In the genomic region with DNA sequence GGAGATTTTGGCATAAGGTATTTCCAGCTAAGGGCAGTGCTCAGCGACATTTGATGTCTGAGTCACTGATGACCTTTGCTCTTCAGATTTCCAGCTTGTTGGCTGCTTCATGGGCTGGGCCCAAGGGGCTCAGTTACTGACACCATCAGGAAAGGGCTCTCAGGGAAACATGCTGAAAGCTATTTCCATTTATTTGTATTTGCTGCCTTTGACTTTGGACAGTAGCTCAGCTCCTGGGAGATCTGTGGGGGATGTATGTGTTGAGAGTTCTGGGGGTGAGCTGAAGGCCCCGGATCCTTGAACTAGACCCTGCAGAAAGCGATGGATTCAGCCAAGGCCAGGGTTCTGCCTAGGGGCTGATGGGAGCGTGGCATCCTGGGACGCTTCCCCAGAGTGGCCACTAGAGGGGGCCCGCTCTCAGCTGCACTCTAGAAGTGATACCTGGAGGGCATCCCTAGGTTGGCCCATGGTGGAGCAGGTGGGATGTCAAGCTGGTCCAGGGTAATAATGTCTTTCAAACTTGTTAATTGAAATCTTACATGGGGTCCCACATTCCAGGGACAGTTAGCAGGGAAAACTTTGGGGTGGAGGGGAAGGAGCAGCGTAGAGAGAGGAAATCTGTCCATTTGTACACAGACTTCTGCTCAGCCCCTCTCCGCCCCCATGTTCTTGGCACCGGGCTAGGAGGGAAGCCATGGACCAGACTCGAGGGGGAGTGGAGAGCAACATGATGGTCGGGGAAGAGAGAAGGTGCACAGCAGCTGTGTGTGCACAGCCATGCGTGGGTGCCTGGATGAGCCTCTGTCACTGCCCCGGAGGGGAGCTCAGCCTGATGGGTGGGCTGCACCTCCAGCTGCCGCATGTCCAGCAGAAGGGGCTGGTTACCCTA, we compare ENCODE assay signal across 9 cellular contexts. TPM values are rescaled to one million over a fixed set of nuclear protein-coding genes. Genes with fewer than 3 reads are reported as not detected.
DNase-seq lines count a peak whose midpoint lies in the region; ATAC-seq, FAIRE-seq and TF ChIP-seq lines count a peak whose summit lies in the region.
"Had no signal": no experiment of that assay in that cellular context is flagged by ENCODE, and none has a peak within 500 bp of the region (broad histone marks: within the 10 kb centered on the region; RNA-seq: fewer than 3 reads in every experiment).

No MANE protein-coding gene starts in this region.

- H3K4me3 ChIP-seq in AG04449 (ENCODE audit: low read depth, low read length), result no peak overlapping the region
- H3K4me3 ChIP-seq in Panc1 (ENCODE audit: low read depth in 2 of 2, low read length in 2 of 2), result no peak overlapping the region
- no peak overlapping the region for H3K4me3 ChIP-seq in left ventricle myocardium inferior
- no peak overlapping the region for H3K4me3 ChIP-seq in small intestine (ENCODE audit: low read depth in 1 of 2, low read length in 2 of 2)

- H3K27ac ChIP-seq in Panc1 (ENCODE audit: low read length) (no peak overlapping the region), left ventricle myocardium inferior (replicated peaks) (peak overlapping the region; percentile 16), small intestine (ENCODE audit: low read depth in 1 of 2, low read length in 1 of 2) (no peak overlapping the region)

- no peaks in the 10 kb centered on the region for H3K4me1 Mint-ChIP-seq in activated naive CD4-positive, alpha-beta T cell treated with anti-CD3 and anti-CD28 coated beads, Interleukin-2, amount 10 ng/mL, durations not matched to agents 7 days and 5 days

- H3K4me1 ChIP-seq in Panc1 (ENCODE audit: control insufficient read depth, insufficient read depth, low read length) (no peaks in the 10 kb centered on the region), left ventricle myocardium inferior (peaks cover 49% of the 10 kb centered on the region), small intestine (ENCODE audit: control insufficient read depth in 2 of 2, insufficient read depth in 1 of 2, low read depth in 1 of 2, low read length in 1 of 2) (peaks cover 2 to 3% of the 10 kb centered on the region in 2 donors)

- H3K27me3 ChIP-seq in Panc1 (ENCODE audit: control insufficient read depth, insufficient read depth, low read length) (no peaks in the 10 kb centered on the region), left ventricle myocardium inferior (ENCODE audit: low read depth) (no peaks in the 10 kb centered on the region), small intestine (ENCODE audit: control insufficient read depth in 2 of 2, insufficient read depth in 2 of 2, low read length in 2 of 2) (no peaks in the 10 kb centered on the region)

- H3K36me3 Mint-ChIP-seq in activated naive CD4-positive, alpha-beta T cell treated with anti-CD3 and anti-CD28 coated beads, Interleukin-2, amount 10 ng/mL, durations not matched to agents 7 days and 5 days, result no peaks in the 10 kb centered on the region

- H3K27me3 Mint-ChIP-seq in activated naive CD4-positive, alpha-beta T cell treated with anti-CD3 and anti-CD28 coated beads, Interleukin-2, amount 10 ng/mL, durations not matched to agents 7 days and 5 days, result peaks cover 4% of the 10 kb centered on the region

- DNase-seq in AG04449 (ENCODE audit: low read depth, low spot score), result no peak
- peak; percentile 35 for DNase-seq in Panc1 (ENCODE audit: low read depth, low spot score)
- peak; percentile 61 for DNase-seq in activated naive CD4-positive, alpha-beta T cell treated with anti-CD3 and anti-CD28 coated beads, Interleukin-2, amount 10 ng/mL, durations not matched to agents 7 days and 5 days
- peak; percentile 43 for DNase-seq in left ventricle myocardium inferior
- peak; percentile 69 for DNase-seq in small intestine
- DNase-seq in NCI-H1048 (lab: John Stamatoyannopoulos, UW), result no peak

- H3K9me3 ChIP-seq in Panc1 (ENCODE audit: control insufficient read depth, insufficient read depth, low read depth, low read length) (no peaks in the 10 kb centered on the region), left ventricle myocardium inferior (replicated peaks) (peaks cover 3% of the 10 kb centered on the region), small intestine (ENCODE audit: control insufficient read depth, low read depth) (no peaks in the 10 kb centered on the region)

- CTCF ChIA-PET in AG04449 (lab: Yijun Ruan, JAX), result interaction anchor here (0.7 to 6.5 kb wide), 57 partner anchors 11 to 441 kb away, joined by 3 to 91 read pairs (median 4); no protein-coding TSS in a partner anchor
- CTCF ChIA-PET in Panc1 (lab: Charles Lee), result no interaction called here
- CTCF ChIA-PET in activated naive CD4-positive, alpha-beta T cell treated with anti-CD3 and anti-CD28 coated beads, Interleukin-2, amount 10 ng/mL, durations not matched to agents 7 days and 5 days (lab: Charles Lee), result interaction anchor here (0.6 to 2.1 kb wide), 11 partner anchors 11 to 300 kb away, joined by 3 to 12 read pairs (median 3); no protein-coding TSS in a partner anchor

- H3K36me3 ChIP-seq in Panc1 (ENCODE audit: control insufficient read depth, insufficient read depth, low read length) (no peaks in the 10 kb centered on the region; the same call in 1 of the 2 replicates), left ventricle myocardium inferior (peaks cover 32% of the 10 kb centered on the region), small intestine (ENCODE audit: control insufficient read depth in 2 of 2, insufficient read depth in 2 of 2, low read length in 2 of 2) (no peaks in the 10 kb centered on the region)

- no peak overlapping the region for H3K27ac Mint-ChIP-seq in activated naive CD4-positive, alpha-beta T cell treated with anti-CD3 and anti-CD28 coated beads, Interleukin-2, amount 10 ng/mL, durations not matched to agents 7 days and 5 days

- POLR2A ChIA-PET in AG04449 (lab: Yijun Ruan, JAX), result interaction anchor here (0.9 kb wide), 1 partner anchor 40 kb away, joined by 3 read pairs; no protein-coding TSS in a partner anchor
- POLR2A ChIA-PET in Panc1 (lab: Charles Lee), result interaction anchor here (0.9 kb wide), 1 partner anchor 106 kb away, joined by 4 read pairs; the partner anchor contains the start of gene PLEKHA1

- H3K9me3 Mint-ChIP-seq in activated naive CD4-positive, alpha-beta T cell treated with anti-CD3 and anti-CD28 coated beads, Interleukin-2, amount 10 ng/mL, durations not matched to agents 7 days and 5 days, result no peaks in the 10 kb centered on the region

- 44 to 53% (median 50%) methylated on average over 14 of the region's 14 CpGs for WGBS in small intestine, 3 donors

- in situ Hi-C loops in Panc1 (cut with HindIII; ENCODE audit: low pct_unique_long_range_greater_than_20kb, low sequenced_read_pairs), result no loop called here

- FAIRE-seq in small intestine (lab: Jason Lieb, UNC), result no peak
- FAIRE-seq: islet of Langerhans had no signal

- TF ChIP-seq CTCF in AG04449 (IDR thresholded peaks at IDR 0.05; ENCODE audit: insufficient read depth, low read length, missing control alignments) (peak; percentile 95), Panc1 (IDR thresholded peaks at IDR 0.05) (peak; percentile 99), left ventricle myocardium inferior (IDR thresholded peaks at IDR 0.05; ENCODE audit: borderline replicate concordance) (peak; percentile 98)

- ATAC-seq in GM18498 (IDR thresholded peaks at IDR 0.05; ENCODE audit: unreplicated experiment) (peak; percentile 84), HG03066 (IDR thresholded peaks at IDR 0.05; ENCODE audit: low read depth, unreplicated experiment) (peak; percentile 72), Panc1 (peak; percentile 93)

- intact Hi-C loops in Panc1 (cut with micrococcal nuclease; ENCODE audit: unreplicated experiment) (no loop called here), left ventricle myocardium inferior (cut with micrococcal nuclease) (no loop called here)

- no TSS peak for BruUV-seq in Panc1 (replicated peaks; lab: Mats Ljungman, UMichigan)

- no peak overlapping the region for H3K4me3 Mint-ChIP-seq in activated naive CD4-positive, alpha-beta T cell treated with anti-CD3 and anti-CD28 coated beads, Interleukin-2, amount 10 ng/mL, durations not matched to agents 7 days and 5 days

RNA-seq across cellular contexts. Expression of gene BTBD16, which starts 3.0 kb away (rescaled TPM):
- total RNA-seq in Panc1 (2021; ENCODE audit: unreplicated experiment) (0.82 TPM), left ventricle myocardium inferior (not detected)
- polyA plus RNA-seq in Panc1 (2012; ENCODE audit: insufficient read length), result 0.71 TPM
- polyA plus RNA-seq in small intestine, result under 1 TPM in 1 of 3 donors, not detected in 2; 0.18 TPM

Comparison
In these comparisons a context has a peak if more than half of its experiments do, and no peak if none do; other contexts are left out.
1. DNase-seq: peak in Panc1 (single experiment), activated naive CD4-positive, alpha-beta T cell treated with anti-CD3 and anti-CD28 coated beads, Interleukin-2, amount 10 ng/mL, durations not matched to agents 7 days and 5 days (single experiment), left ventricle myocardium inferior (single experiment) and small intestine (single experiment); none in AG04449 (single experiment) and NCI-H1048 (single experiment).
2. Peak in every context shown above with its lines, with median percentiles within 50 percentile points of each other: CTCF ChIP-seq and ATAC-seq.